21 cellular contexts compared by ENCODE assay signal in the genomic region with DNA sequence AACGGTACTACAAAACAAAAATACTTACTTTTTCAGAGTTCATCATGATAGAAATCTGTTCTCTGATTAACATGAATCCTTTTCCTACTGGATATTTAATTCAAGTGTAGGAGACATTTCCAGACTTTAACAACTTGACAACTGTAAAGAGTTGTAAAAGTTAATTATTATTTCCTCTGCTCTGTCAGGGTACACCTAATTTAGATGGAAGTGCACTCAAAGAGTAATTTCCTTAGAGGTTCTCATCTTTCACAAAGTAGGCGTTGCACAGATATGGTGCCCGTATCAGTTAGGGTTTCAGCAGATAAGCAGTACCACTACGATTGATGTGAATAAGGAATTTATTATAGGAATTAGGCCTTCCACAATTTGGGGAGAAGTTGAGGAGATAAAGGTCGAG. TPM values are rescaled to one million over a fixed set of nuclear protein-coding genes. Genes with fewer than 3 reads are reported as not detected.
"Had no signal": no experiment of that assay in that cellular context is flagged by ENCODE, and none has a peak within 500 bp of the region (broad histone marks: within the 10 kb centered on the region; RNA-seq: fewer than 3 reads in every experiment).

No MANE protein-coding gene starts in this region.

- H3K27ac Mint-ChIP-seq: activated CD4-positive, alpha-beta memory T cell treated with anti-CD3 and anti-CD28 coated beads, Interleukin-2, amount 10 ng/mL, durations not matched to agents 7 days and 5 days; activated naive CD4-positive, alpha-beta T cell treated with anti-CD3 and anti-CD28 coated beads for 36 hours; activated naive CD8-positive, alpha-beta T cell; activated T-helper 17 cell treated with anti-CD3 and anti-CD28 coated beads, Interleukin-2, amount 50 U/mL, for 72 hours; brain; T-helper 17 cell had no signal

- FAIRE-seq: astrocyte had no signal

- H3K27ac ChIP-seq: VCaP had no signal

- DNase-seq: activated CD4-positive, alpha-beta memory T cell treated with anti-CD3 and anti-CD28 coated beads, Interleukin-2, amount 10 ng/mL, durations not matched to agents 7 days and 5 days; activated CD4-positive, alpha-beta T cell treated with anti-CD3 and anti-CD28 coated beads, Interleukin-2, amount 50 U/mL, for 1 hour; activated CD4-positive, CD25-positive, alpha-beta regulatory T cell; activated gamma-delta T cell; activated naive CD4-positive, alpha-beta T cell treated with anti-CD3 and anti-CD28 coated beads for 36 hours; activated T-cell treated with anti-CD3 and anti-CD28 coated beads for 4 hours; activated T-cell treated with anti-CD3 and anti-CD28 coated beads, Interleukin-2, amount 50 U/mL, for 48 hours; amygdala; Karpas-422; NCI-H1105 treated with DMSO at 0.1 percent for 48 hours; NCI-H1930; NCI-H345; SIG-M5; T-helper 17 cell; T-helper 9 cell had no signal

- H3K9me3 Mint-ChIP-seq: activated CD4-positive, alpha-beta memory T cell treated with anti-CD3 and anti-CD28 coated beads, Interleukin-2, amount 10 ng/mL, durations not matched to agents 7 days and 5 days; activated naive CD4-positive, alpha-beta T cell treated with anti-CD3 and anti-CD28 coated beads for 36 hours; activated T-helper 17 cell treated with anti-CD3 and anti-CD28 coated beads, Interleukin-2, amount 50 U/mL, for 72 hours had no signal

- H3K36me3 Mint-ChIP-seq: activated naive CD8-positive, alpha-beta T cell; brain had no signal

- H3K4me1 Mint-ChIP-seq: activated CD4-positive, alpha-beta memory T cell treated with anti-CD3 and anti-CD28 coated beads, Interleukin-2, amount 10 ng/mL, durations not matched to agents 7 days and 5 days; activated T-helper 17 cell treated with anti-CD3 and anti-CD28 coated beads, Interleukin-2, amount 50 U/mL, for 72 hours; brain; T-helper 17 cell had no signal

- ATAC-seq: activated T-helper 17 cell treated with anti-CD3 and anti-CD28 coated beads, Interleukin-2, amount 50 U/mL, for 72 hours; T-helper 17 cell had no signal

- H3K4me3 Mint-ChIP-seq: activated CD4-positive, alpha-beta memory T cell treated with anti-CD3 and anti-CD28 coated beads, Interleukin-2, amount 10 ng/mL, durations not matched to agents 7 days and 5 days; activated naive CD4-positive, alpha-beta T cell treated with anti-CD3 and anti-CD28 coated beads for 36 hours; activated naive CD8-positive, alpha-beta T cell; activated T-helper 17 cell treated with anti-CD3 and anti-CD28 coated beads, Interleukin-2, amount 50 U/mL, for 72 hours; brain; T-helper 17 cell had no signal

RNA-seq across cellular contexts. Expression of a gene that starts 16.2 kb away (rescaled TPM):
- total RNA-seq: activated CD4-positive, alpha-beta memory T cell treated with anti-CD3 and anti-CD28 coated beads, Interleukin-2, amount 10 ng/mL, durations not matched to agents 7 days and 5 days; activated CD8-positive, alpha-beta memory T cell treated with anti-CD3 and anti-CD28 coated beads for 36 hours; activated naive CD4-positive, alpha-beta T cell treated with anti-CD3 and anti-CD28 coated beads for 36 hours; T-helper 17 cell had no signal
